In the genomic region with DNA sequence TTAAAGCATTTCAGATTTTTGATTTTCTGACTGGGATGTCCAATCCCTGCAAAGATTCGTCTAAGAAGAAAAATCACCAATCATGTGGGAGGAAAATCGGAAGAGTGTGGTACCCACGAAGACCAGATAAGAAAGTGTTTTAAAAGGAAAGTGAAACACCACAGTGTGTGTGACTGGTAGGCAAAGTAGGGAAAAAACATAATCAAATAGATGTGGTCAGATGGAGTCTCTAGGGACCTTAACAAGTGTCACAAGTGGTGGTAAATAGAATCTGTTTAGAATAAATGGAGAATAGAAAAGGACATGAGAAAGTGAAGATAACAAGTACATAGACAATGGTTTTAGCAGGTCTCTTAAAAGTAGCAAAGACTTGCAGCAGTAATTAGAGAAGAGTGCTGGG, we compare ENCODE assay signal across 15 cellular contexts.
DNase-seq lines count a peak whose midpoint lies in the region; ATAC-seq, FAIRE-seq and TF ChIP-seq lines count a peak whose summit lies in the region.
"Had no signal": no experiment of that assay in that cellular context is flagged by ENCODE, and none has a peak within 500 bp of the region (broad histone marks: within the 10 kb centered on the region; RNA-seq: fewer than 3 reads in every experiment).

No MANE protein-coding gene starts in this region.

- ATAC-seq in GM19438 (IDR thresholded peaks at IDR 0.05; ENCODE audit: low read depth, unreplicated experiment) (peak; percentile 99), HG02852 (IDR thresholded peaks at IDR 0.05; ENCODE audit: unreplicated experiment) (peak; percentile 98), HG03521 (IDR thresholded peaks at IDR 0.05; ENCODE audit: unreplicated experiment) (peak; percentile 92)
- ATAC-seq: SK-N-SH treated with all-trans-retinoic acid at 6 μM for 48 hours had no signal

- H3K4me3 ChIP-seq in Karpas-422 (ENCODE audit: low read length): no peak overlapping the region
- H3K4me3 ChIP-seq: prostate gland, uterus had no signal

- no peak overlapping the region for H2AFZ ChIP-seq in Karpas-422 (ENCODE audit: low read length)

- H3K4me2 ChIP-seq in Karpas-422 (ENCODE audit: low read depth, low read length, poor library complexity, severe bottlenecking): no peak overlapping the region

- no peaks in the 10 kb centered on the region for H3K9me2 ChIP-seq in Karpas-422 (replicated peaks; ENCODE audit: insufficient read depth, low read length)

- TF ChIP-seq POLR2A in GM12892 (IDR thresholded peaks at IDR 0.05; ENCODE audit: low read depth, low read length): no peak

- H4K20me1 ChIP-seq in Karpas-422 (ENCODE audit: insufficient read depth, low read depth, low read length): no peaks in the 10 kb centered on the region

- H3K27me3 ChIP-seq in Karpas-422 (ENCODE audit: low read length): no peaks in the 10 kb centered on the region
- H3K27me3 ChIP-seq: uterus had no signal

- H3K9ac ChIP-seq in Karpas-422 (ENCODE audit: low read length): no peak overlapping the region

- H3K9me3 ChIP-seq in Karpas-422 (ENCODE audit: low read length): no peaks in the 10 kb centered on the region
- H3K9me3 ChIP-seq: prostate gland, uterus had no signal

- no peaks in the 10 kb centered on the region for H3K4me1 ChIP-seq in Karpas-422 (ENCODE audit: low read length)
- H3K4me1 ChIP-seq: prostate gland, uterus had no signal

- H3K79me2 ChIP-seq in Karpas-422 (ENCODE audit: low read length): no peaks in the 10 kb centered on the region

- H3K36me3 ChIP-seq in Karpas-422 (ENCODE audit: insufficient read depth, low read length): no peaks in the 10 kb centered on the region
- H3K36me3 ChIP-seq: prostate gland, uterus had no signal

- no peak for DNase-seq in GM12892 (ENCODE audit: insufficient read length)
- DNase-seq in HuH-7.5 (ENCODE audit: low spot score): no peak
- DNase-seq in NCI-H69 (lab: John Stamatoyannopoulos, UW): no peak
- no peak for DNase-seq in GOT3 (lab: John Stamatoyannopoulos, UW)
- no peak for DNase-seq in Karpas-422
- DNase-seq: activated CD4-positive, alpha-beta T cell treated with anti-CD3 and anti-CD28 coated beads, Interleukin-2, amount 50 U/mL, for 48 hours; activated naive CD8-positive, alpha-beta T cell treated with anti-CD3 and anti-CD28 coated beads, Interleukin-2, amount 10 ng/mL, durations not matched to agents 7 days and 5 days; IMR-90; NCI-H510A; uterus had no signal

- FAIRE-seq in GM12892 (lab: Jason Lieb, UNC): peak; percentile 40

- H3K27ac ChIP-seq in Karpas-422 (ENCODE audit: low read length): no peak overlapping the region
- H3K27ac ChIP-seq: prostate gland, uterus had no signal
